Comparison of ENCODE assay signal across 13 cellular contexts in genomic region chr2:214482716-214483115, GRCh38.
"Had no signal": no experiment of that assay in that cellular context is flagged by ENCODE, and none has a peak within 500 bp of the region (broad histone marks: within the 10 kb centered on the region; RNA-seq: fewer than 3 reads in every experiment).

No MANE protein-coding gene starts in this region.

- FAIRE-seq: kidney had no signal

- ATAC-seq: activated naive CD8-positive, alpha-beta T cell treated with anti-CD3 and anti-CD28 coated beads, Interleukin-2, amount 50 U/mL, for 24 hours; activated T-helper 17 cell treated with anti-CD3 and anti-CD28 coated beads, Interleukin-2, amount 50 U/mL, for 72 hours had no signal

- DNase-seq: activated CD4-positive, alpha-beta T cell treated with anti-CD3 and anti-CD28 coated beads, Interleukin-2, amount 50 U/mL, for 4 hours; activated CD4-positive, CD25-positive, alpha-beta regulatory T cell treated with anti-CD3 and anti-CD28 coated beads, Interleukin-2, amount 50 U/mL, for 72 hours; activated naive CD4-positive, alpha-beta T cell treated with Interleukin-2 at 50 U/mL for 16 hours; activated naive CD8-positive, alpha-beta T cell treated with anti-CD3 and anti-CD28 coated beads, Interleukin-2, amount 50 U/mL, for 24 hours; aorta; dermis blood vessel endothelial cell; kidney; left ventricle myocardium inferior; stimulated activated CD4-positive, alpha-beta T cell treated with anti-CD3 and anti-CD28 coated beads, Interleukin-12 subunit alpha, Interleukin-12 subunit beta, amount 100 ng/mL, for 4 hours; stimulated activated CD4-positive, alpha-beta T cell treated with anti-CD3 and anti-CD28 coated beads, Interleukin-2, amount 100 ng/mL, for 24 hours; thyroid gland; uterus had no signal
